ENCODE assay signal across 9 cellular contexts in genomic region chr18:21672868-21673267, GRCh38. TPM values are rescaled to one million over a fixed set of nuclear protein-coding genes. Genes with fewer than 3 reads are reported as not detected.
DNase-seq lines count a peak whose midpoint lies in the region; ATAC-seq and TF ChIP-seq lines count a peak whose summit lies in the region.
"Had no signal": no experiment of that assay in that cellular context is flagged by ENCODE, and none has a peak within 500 bp of the region (broad histone marks: within the 10 kb centered on the region; RNA-seq: fewer than 3 reads in every experiment).

No MANE protein-coding gene starts in this region.

- no peaks in the 10 kb centered on the region for H3K27me3 ChIP-seq in gastroesophageal sphincter
- no peaks in the 10 kb centered on the region for H3K27me3 ChIP-seq in skeletal muscle tissue (ENCODE audit: control insufficient read depth in 3 of 3, insufficient read depth in 3 of 3, low read length in 3 of 3)

- H3K4me1 ChIP-seq in gastroesophageal sphincter (peaks cover 0 to 11% (median 0%) of the 10 kb centered on the region in 3 donors), skeletal muscle tissue (ENCODE audit: control insufficient read depth in 3 of 3, insufficient read depth in 3 of 3, low read length in 3 of 3) (peaks cover 0 to 4% (median 2%) of the 10 kb centered on the region in 3 donors)

- DNase-seq in HK-2 (ENCODE audit: unreplicated experiment) (peak; percentile 65), SW480 (ENCODE audit: low spot score) (peak; percentile 36), mesenteric fat pad (ENCODE audit: low spot score) (no peak), NK-92 (lab: John Stamatoyannopoulos, UW; ENCODE audit: unreplicated experiment) (no peak), NCI-H1105 (lab: John Stamatoyannopoulos, UW) (no peak)
- DNase-seq: activated CD4-positive, alpha-beta T cell treated with anti-CD3 and anti-CD28 coated beads for 4 hours; activated naive CD8-positive, alpha-beta T cell treated with anti-CD3 and anti-CD28 coated beads, Interleukin-2, amount 50 U/mL, for 24 hours had no signal

- H3K36me3 ChIP-seq in gastroesophageal sphincter (no peaks in the 10 kb centered on the region), skeletal muscle tissue (ENCODE audit: control insufficient read depth in 3 of 3, insufficient read depth in 3 of 3, low read length in 3 of 3) (peaks cover 0 to 2% (median 2%) of the 10 kb centered on the region in 3 donors)

- no peak for TF ChIP-seq CTCF in gastroesophageal sphincter (IDR thresholded peaks at IDR 0.05)

- no peak overlapping the region for H3K9ac ChIP-seq in skeletal muscle tissue (ENCODE audit: low read depth in 1 of 3, low read length in 3 of 3)

- no peak for TF ChIP-seq POLR2A in gastroesophageal sphincter (IDR thresholded peaks at IDR 0.05)

- ATAC-seq in gastroesophageal sphincter: peak; percentile 48
- ATAC-seq: activated naive CD8-positive, alpha-beta T cell treated with anti-CD3 and anti-CD28 coated beads, Interleukin-2, amount 50 U/mL, for 24 hours had no signal

- WGBS in gastroesophageal sphincter (ENCODE audit: low coverage in 1 of 2), 2 donors: 6 to 38% methylated on average over 3 of the region's 3 CpGs

- H3K4me3 ChIP-seq in gastroesophageal sphincter (no peak overlapping the region), skeletal muscle tissue (ENCODE audit: low read length in 3 of 3) (no peak overlapping the region)

- no peaks in the 10 kb centered on the region for H3K9me3 ChIP-seq in gastroesophageal sphincter
- H3K9me3 ChIP-seq in skeletal muscle tissue (ENCODE audit: control insufficient read depth in 3 of 3, low read length in 3 of 3): no peaks in the 10 kb centered on the region

- TF ChIP-seq EP300 in gastroesophageal sphincter (IDR thresholded peaks at IDR 0.05): no peak

- peak overlapping the region in 2 of 4 donors; percentile 14 to 22 for H3K27ac ChIP-seq in gastroesophageal sphincter
- peak overlapping the region; percentile 3 for H3K27ac ChIP-seq in skeletal muscle tissue (ENCODE audit: low read depth, low read length)

RNA-seq across cellular contexts. Expression of gene ABHD3, which starts 31.7 kb away (rescaled TPM):
- total RNA-seq in gastroesophageal sphincter (10 to 100 TPM in 1 of 4 donors, 1 to 10 TPM in 3; 4.9 to 18.6 (median 8.5) TPM), skeletal muscle tissue (11.5 TPM), mesenteric fat pad (23.9 TPM)

Comparison
In these comparisons a context has a peak if more than half of its experiments do, and no peak if none do; other contexts are left out.
1. DNase-seq: peak in HK-2 (single experiment) and SW480 (single experiment); none in mesenteric fat pad (single experiment), NK-92 (single experiment) and NCI-H1105 (single experiment).